In genomic region chr13:112059457-112060317, GRCh38 we compare ENCODE assay signal across 19 cellular contexts. TPM values are rescaled to one million over a fixed set of nuclear protein-coding genes. Genes with fewer than 3 reads are reported as not detected.
"Had no signal": no experiment of that assay in that cellular context is flagged by ENCODE, and none has a peak within 500 bp of the region (broad histone marks: within the 10 kb centered on the region; RNA-seq: fewer than 3 reads in every experiment).

No MANE protein-coding gene starts in this region.

- H3K36me3 Mint-ChIP-seq: WTC11 had no signal

- H3K27ac ChIP-seq: breast epithelium, lower lobe of right lung, neutrophil, right atrium auricular region, thyroid gland, uterus had no signal

- H3K9me3 Mint-ChIP-seq: endodermal cell, WTC11 had no signal

- H3K9me3 ChIP-seq: breast epithelium, lower lobe of right lung, neutrophil, right atrium auricular region, thyroid gland, uterus had no signal

- ATAC-seq: left cardiac atrium, lower lobe of right lung, WTC11 had no signal

- H3K4me3 ChIP-seq: breast epithelium, lower lobe of right lung, right atrium auricular region, smooth muscle cell, thyroid gland, uterus had no signal

- H3K4me1 ChIP-seq: breast epithelium had no signal

- H3K4me1 Mint-ChIP-seq: activated CD4-positive, alpha-beta T cell treated with anti-CD3 and anti-CD28 coated beads, Interleukin-2, amount 10 ng/mL, durations not matched to agents 7 days and 5 days had no signal

- H3K36me3 ChIP-seq: breast epithelium, lower lobe of right lung, neutrophil, right atrium auricular region, thyroid gland, uterus had no signal

- H3K27ac Mint-ChIP-seq: activated naive CD8-positive, alpha-beta T cell treated with anti-CD3 and anti-CD28 coated beads for 36 hours; endodermal cell; immature natural killer cell; WTC11 had no signal

- H3K4me3 Mint-ChIP-seq: activated CD4-positive, alpha-beta T cell treated with anti-CD3 and anti-CD28 coated beads, Interleukin-2, amount 10 ng/mL, durations not matched to agents 7 days and 5 days; activated naive CD8-positive, alpha-beta T cell treated with anti-CD3 and anti-CD28 coated beads for 36 hours; endodermal cell had no signal

- DNase-seq: activated CD4-positive, alpha-beta T cell treated with anti-CD3 and anti-CD28 coated beads, Interleukin-2, amount 10 ng/mL, durations not matched to agents 7 days and 5 days; activated effector memory CD4-positive, alpha-beta T cell treated with anti-CD3 and anti-CD28 coated beads, Interleukin-2, amount 50 U/mL, for 16 hours; activated naive CD8-positive, alpha-beta T cell treated with anti-CD3 and anti-CD28 coated beads for 36 hours; endodermal cell; immature natural killer cell; left cardiac atrium; lower lobe of right lung; midbrain; posterior cingulate gyrus; thyroid gland; uterus had no signal

RNA-seq across cellular contexts. Expression of gene SOX1, which starts 7.3 kb away (rescaled TPM):
- total RNA-seq: activated CD4-positive, alpha-beta T cell treated with anti-CD3 and anti-CD28 coated beads, Interleukin-2, amount 10 ng/mL, durations not matched to agents 7 days and 5 days; activated naive CD8-positive, alpha-beta T cell treated with anti-CD3 and anti-CD28 coated beads for 36 hours; breast epithelium; chondrocyte; dermis microvascular lymphatic vessel endothelial cell; endodermal cell; glomerular endothelial cell; left cardiac atrium; lower lobe of right lung; right atrium auricular region; smooth muscle cell; uterus had no signal
